In the genomic region with DNA sequence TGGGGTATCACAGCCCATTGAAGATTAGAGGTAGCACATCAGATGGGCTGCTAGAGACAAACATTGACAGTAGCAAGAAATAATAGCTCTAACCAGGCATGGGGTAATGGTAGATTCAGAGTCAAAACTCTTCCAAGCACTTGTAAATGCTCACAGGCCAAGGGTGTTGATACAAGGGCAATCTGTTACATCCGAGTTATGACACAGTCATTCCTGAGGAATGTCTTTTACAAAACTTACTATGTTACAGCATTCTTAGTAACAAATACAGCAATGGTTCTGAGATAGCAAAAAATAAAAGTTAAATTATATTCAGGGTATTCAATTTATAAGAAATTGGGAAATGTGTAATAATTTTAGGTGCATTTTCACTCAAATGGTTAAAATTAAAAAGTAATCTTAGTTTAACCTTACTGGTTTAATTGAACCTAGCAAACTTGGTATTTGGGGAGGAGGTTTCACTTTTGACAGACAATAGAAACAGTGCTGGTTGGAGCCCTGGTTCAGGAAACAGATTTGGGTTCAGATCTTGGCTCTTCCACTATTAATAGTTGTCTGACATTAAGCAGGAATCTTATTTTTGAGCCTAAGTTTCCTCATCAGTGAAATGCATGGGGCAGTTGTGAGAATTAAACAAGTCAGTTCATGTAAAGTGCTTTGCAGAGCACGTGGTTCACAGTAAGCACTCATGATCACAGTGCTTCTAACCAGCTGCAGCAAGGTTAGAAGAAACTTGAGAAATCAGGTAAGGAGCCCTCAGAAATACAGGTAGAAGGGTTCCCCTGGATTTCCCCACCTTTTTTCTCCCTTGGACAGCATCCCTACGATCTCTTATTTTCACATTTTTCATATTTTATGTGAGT, we compare ENCODE assay signal across 13 cellular contexts. TPM values are rescaled to one million over a fixed set of nuclear protein-coding genes. Genes with fewer than 3 reads are reported as not detected.
DNase-seq lines count a peak whose midpoint lies in the region; ATAC-seq and TF ChIP-seq lines count a peak whose summit lies in the region.
"Had no signal": no experiment of that assay in that cellular context is flagged by ENCODE, and none has a peak within 500 bp of the region (broad histone marks: within the 10 kb centered on the region; RNA-seq: fewer than 3 reads in every experiment).

No MANE protein-coding gene starts in this region.

- H3K9me3 Mint-ChIP-seq in naive thymus-derived CD8-positive, alpha-beta T cell: no peaks in the 10 kb centered on the region
- H3K9me3 Mint-ChIP-seq: brain, mesothelial cell of epicardium had no signal

- no peaks in the 10 kb centered on the region for H4K20me1 ChIP-seq in mammary epithelial cell (ENCODE audit: insufficient read depth, low read length)

- in situ Hi-C loops in mammary epithelial cell (cut with MboI; ENCODE audit: low sequenced_read_pairs in 2 of 2): no loop called here

- peaks cover 15 to 29% (median 23%) of the 10 kb centered on the region in 4 donors for H3K4me1 Mint-ChIP-seq in naive thymus-derived CD8-positive, alpha-beta T cell

- DNase-seq in AG08396 (ENCODE audit: low spot score) (peak; percentile 66), HT1080 (ENCODE audit: low read depth) (peak; percentile 74), mammary epithelial cell (peak; percentile 79), kidney epithelial cell (ENCODE audit: low read depth) (peak; percentile 54), thyroid gland (no peak), SJCRH30 (no peak), NCI-H1930 (lab: John Stamatoyannopoulos, UW) (no peak)
- DNase-seq in naive thymus-derived CD8-positive, alpha-beta T cell: no peak
- DNase-seq: NCI-H1417 treated with DMSO at 0.1 percent for 48 hours had no signal

- H3K4me3 Mint-ChIP-seq in naive thymus-derived CD8-positive, alpha-beta T cell: no peak overlapping the region
- H3K4me3 Mint-ChIP-seq: brain, mesothelial cell of epicardium had no signal

- H3K36me3 ChIP-seq in mammary epithelial cell (ENCODE audit: insufficient read depth, low read length): peaks cover 2% of the 10 kb centered on the region
- no peaks in the 10 kb centered on the region for H3K36me3 ChIP-seq in kidney epithelial cell (ENCODE audit: control insufficient read depth, insufficient read depth, low read length)
- no peaks in the 10 kb centered on the region for H3K36me3 ChIP-seq in thyroid gland
- H3K36me3 ChIP-seq in SJCRH30: peaks cover 12% of the 10 kb centered on the region

- peak overlapping the region; percentile 55 for H3K9ac ChIP-seq in mammary epithelial cell (ENCODE audit: insufficient read depth, low read length)
- H3K9ac ChIP-seq: BLaER1 had no signal

- no peaks in the 10 kb centered on the region for H3K27me3 Mint-ChIP-seq in naive thymus-derived CD8-positive, alpha-beta T cell

- intact Hi-C loops in mammary epithelial cell (cut with micrococcal nuclease): no loop called here
- intact Hi-C loops in thyroid gland (cut with DNase I): no loop called here

- peak overlapping the region; percentile 60 for H3K4me2 ChIP-seq in mammary epithelial cell (ENCODE audit: insufficient read depth, low read depth, low read length)
- H3K4me2 ChIP-seq: BLaER1 had no signal

- no peak for ATAC-seq in naive thymus-derived CD8-positive, alpha-beta T cell

- 29% methylated on average over 3 of the region's 3 CpGs for WGBS in mammary epithelial cell (ENCODE audit: low coverage, missing lambda C conversion rate)
- WGBS in thyroid gland, 2 donors: 70 to 72% methylated on average over 3 of the region's 3 CpGs

- H3K9me3 ChIP-seq in mammary epithelial cell (replicated peaks; ENCODE audit: insufficient read depth, low read length) (no peaks in the 10 kb centered on the region), thyroid gland (no peaks in the 10 kb centered on the region), SJCRH30 (replicated peaks) (no peaks in the 10 kb centered on the region)
- H3K9me3 ChIP-seq: BLaER1 had no signal

- CTCF ChIA-PET in mammary epithelial cell (lab: Charles Lee; ENCODE audit: low non-redundant PET): interaction anchor here (0.7 kb wide), 1 partner anchor 799 kb away, joined by 6 read pairs; no protein-coding TSS in a partner anchor

- H3K4me1 ChIP-seq in mammary epithelial cell (ENCODE audit: insufficient read depth, low read length) (peaks cover 34% of the 10 kb centered on the region), thyroid gland (peaks cover 5 to 6% of the 10 kb centered on the region in 2 donors), SJCRH30 (peaks cover 24% of the 10 kb centered on the region)

- TF ChIP-seq CTCF in mammary epithelial cell (conservative IDR thresholded peaks at IDR 0.05 in 1 of 2, IDR thresholded peaks at IDR 0.05 in 1 of 2; ENCODE audit: extremely low read depth in 1 of 2, insufficient read depth in 1 of 2, low read depth in 1 of 2, low read length in 2 of 2) (no peak), kidney epithelial cell (IDR thresholded peaks at IDR 0.05; ENCODE audit: insufficient read depth, low read length, poor library complexity, severe bottlenecking) (no peak), thyroid gland (IDR thresholded peaks at IDR 0.05) (no peak)

- H3K27ac Mint-ChIP-seq in naive thymus-derived CD8-positive, alpha-beta T cell: no peak overlapping the region
- H3K27ac Mint-ChIP-seq: brain, mesothelial cell of epicardium had no signal

- peak overlapping the region; percentile 92 for H3K27ac ChIP-seq in mammary epithelial cell (ENCODE audit: insufficient read depth, low read depth, low read length)
- H3K27ac ChIP-seq in thyroid gland: peak overlapping the region in 1 of 3 donors; percentile 22
- H3K27ac ChIP-seq in SJCRH30: no peak overlapping the region
- H3K27ac ChIP-seq: BLaER1, skin epidermis had no signal

- H3K36me3 Mint-ChIP-seq in naive thymus-derived CD8-positive, alpha-beta T cell: peaks cover 0 to 22% (median 0%) of the 10 kb centered on the region in 3 donors

- POLR2A ChIA-PET in naive thymus-derived CD8-positive, alpha-beta T cell (lab: Charles Lee): no interaction called here

- no TSS peak for BruUV-seq in mammary epithelial cell (replicated peaks; lab: Mats Ljungman, UMichigan)

- peak overlapping the region in 2 of 3 experiments; percentile 18 to 19 for H3K4me3 ChIP-seq in mammary epithelial cell (replicated peaks in 1 of 3; ENCODE audit: insufficient read depth in 1 of 3, low read depth in 2 of 3, low read length in 3 of 3)
- no peak overlapping the region for H3K4me3 ChIP-seq in kidney epithelial cell (ENCODE audit: low read depth, low read length)
- H3K4me3 ChIP-seq in thyroid gland (replicated peaks in 1 of 3): no peak overlapping the region
- no peak overlapping the region for H3K4me3 ChIP-seq in SJCRH30
- H3K4me3 ChIP-seq: BLaER1, skin epidermis had no signal

- no peaks in the 10 kb centered on the region for H3K27me3 ChIP-seq in mammary epithelial cell (ENCODE audit: insufficient read depth, low read length)
- H3K27me3 ChIP-seq in kidney epithelial cell (ENCODE audit: control insufficient read depth, insufficient read depth, low read length): no peaks in the 10 kb centered on the region
- no peaks in the 10 kb centered on the region for H3K27me3 ChIP-seq in thyroid gland
- H3K27me3 ChIP-seq in SJCRH30: no peaks in the 10 kb centered on the region
- H3K27me3 ChIP-seq: BLaER1 had no signal

- TF ChIP-seq POLR2A in thyroid gland (IDR thresholded peaks at IDR 0.05): no peak

- dilution Hi-C loops in mammary epithelial cell (cut with HindIII; ENCODE audit: low sequenced_read_pairs): no loop called here

- H2AFZ ChIP-seq in mammary epithelial cell (ENCODE audit: low read depth, low read length): peak overlapping the region; percentile 22

- peaks cover 56% of the 10 kb centered on the region for H3K79me2 ChIP-seq in mammary epithelial cell (ENCODE audit: insufficient read depth, low read length)

RNA-seq across cellular contexts. Expression of a gene that starts 4.4 kb away (rescaled TPM):
- 11.6 and 14.1 TPM in 2 replicates for total RNA-seq in HT1080 (2014; rRNA removed; shearing (Covaris generic))
- polyA plus RNA-seq in HT1080 (2015; cell fraction: cytosol; rRNA removed): 21.3 and 24.6 TPM in 2 replicates
- polyA plus RNA-seq in HT1080 (2015; cell fraction: nucleus; rRNA removed): 28.4 and 29.2 TPM in 2 replicates
- 10 to 100 TPM; 10.7 to 20.2 TPM for total RNA-seq in mammary epithelial cell
- 7.8 TPM for polyA plus RNA-seq in mammary epithelial cell
- 60.4 TPM for polyA minus RNA-seq in mammary epithelial cell
- total RNA-seq in kidney epithelial cell: 13.8 and 15.0 TPM in 2 replicates
- total RNA-seq in thyroid gland: 10 to 100 TPM; 12.1 to 17.7 (median 14.3) TPM
- total RNA-seq in SJCRH30 (2014; rRNA removed; shearing (Covaris generic)): 6.9 and 10.5 TPM in 2 replicates
- total RNA-seq in naive thymus-derived CD8-positive, alpha-beta T cell: 10 to 100 TPM; 21.9 to 23.0 TPM
- 10 to 100 TPM in 1 of 3 donors, 1 to 10 TPM in 2; 7.5 to 10.9 (median 9.9) TPM for polyA plus RNA-seq in naive thymus-derived CD8-positive, alpha-beta T cell

Comparison
In these comparisons a context has a peak if more than half of its experiments do, and no peak if none do; other contexts are left out.
1. DNase-seq: peak in AG08396 (single experiment), HT1080 (single experiment), mammary epithelial cell (single experiment) and kidney epithelial cell (single experiment); none in thyroid gland (0 of 2), SJCRH30 (0 of 2), NCI-H1930 (0 of 2) and naive thymus-derived CD8-positive, alpha-beta T cell (0 of 10).
2. H3K4me3 ChIP-seq: peak in mammary epithelial cell (2 of 3); none in kidney epithelial cell (single experiment), thyroid gland (0 of 3) and SJCRH30 (single experiment).